In the genomic region with DNA sequence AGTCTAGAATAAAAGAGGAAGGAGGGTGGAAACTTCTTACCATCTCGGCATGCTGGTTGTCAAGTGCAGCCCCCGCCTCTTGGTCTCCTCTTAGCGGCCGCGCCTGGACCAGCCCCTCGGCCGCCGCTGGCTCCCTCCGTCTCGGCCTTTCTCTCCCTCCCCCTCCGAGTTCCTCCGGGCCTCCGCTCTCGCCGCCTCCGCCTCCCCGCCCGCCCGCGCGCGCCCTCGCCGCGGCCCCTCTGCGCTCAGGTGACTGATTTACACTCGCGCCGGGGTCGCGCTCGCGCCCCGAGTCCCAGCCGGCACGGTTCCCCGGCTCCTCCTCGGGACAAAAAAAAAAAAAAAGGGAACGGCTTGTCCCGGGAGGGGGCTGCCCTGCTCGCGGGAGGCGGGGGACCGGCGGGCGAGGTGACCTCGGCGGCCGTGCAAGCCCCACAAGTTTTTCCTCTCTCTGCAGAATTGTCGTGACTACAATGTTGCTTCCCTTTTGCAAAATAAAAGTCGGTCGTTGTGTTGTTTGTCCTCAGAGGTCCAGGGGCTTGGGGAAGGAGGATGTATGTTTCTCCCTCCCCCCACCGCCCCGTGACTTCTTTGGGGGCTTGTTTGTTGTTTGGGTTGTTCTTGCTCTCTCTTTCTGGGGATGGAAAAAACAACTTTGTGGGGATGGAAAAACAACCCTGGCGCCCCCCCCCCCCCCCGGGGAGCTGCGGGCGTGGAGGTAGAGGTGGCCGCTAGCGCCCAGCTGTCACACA, we compare ENCODE assay signal across 8 cellular contexts. TPM values are rescaled to one million over a fixed set of nuclear protein-coding genes. Genes with fewer than 3 reads are reported as not detected.
DNase-seq lines count a peak whose midpoint lies in the region; ATAC-seq and TF ChIP-seq lines count a peak whose summit lies in the region.

A gene with protein sequence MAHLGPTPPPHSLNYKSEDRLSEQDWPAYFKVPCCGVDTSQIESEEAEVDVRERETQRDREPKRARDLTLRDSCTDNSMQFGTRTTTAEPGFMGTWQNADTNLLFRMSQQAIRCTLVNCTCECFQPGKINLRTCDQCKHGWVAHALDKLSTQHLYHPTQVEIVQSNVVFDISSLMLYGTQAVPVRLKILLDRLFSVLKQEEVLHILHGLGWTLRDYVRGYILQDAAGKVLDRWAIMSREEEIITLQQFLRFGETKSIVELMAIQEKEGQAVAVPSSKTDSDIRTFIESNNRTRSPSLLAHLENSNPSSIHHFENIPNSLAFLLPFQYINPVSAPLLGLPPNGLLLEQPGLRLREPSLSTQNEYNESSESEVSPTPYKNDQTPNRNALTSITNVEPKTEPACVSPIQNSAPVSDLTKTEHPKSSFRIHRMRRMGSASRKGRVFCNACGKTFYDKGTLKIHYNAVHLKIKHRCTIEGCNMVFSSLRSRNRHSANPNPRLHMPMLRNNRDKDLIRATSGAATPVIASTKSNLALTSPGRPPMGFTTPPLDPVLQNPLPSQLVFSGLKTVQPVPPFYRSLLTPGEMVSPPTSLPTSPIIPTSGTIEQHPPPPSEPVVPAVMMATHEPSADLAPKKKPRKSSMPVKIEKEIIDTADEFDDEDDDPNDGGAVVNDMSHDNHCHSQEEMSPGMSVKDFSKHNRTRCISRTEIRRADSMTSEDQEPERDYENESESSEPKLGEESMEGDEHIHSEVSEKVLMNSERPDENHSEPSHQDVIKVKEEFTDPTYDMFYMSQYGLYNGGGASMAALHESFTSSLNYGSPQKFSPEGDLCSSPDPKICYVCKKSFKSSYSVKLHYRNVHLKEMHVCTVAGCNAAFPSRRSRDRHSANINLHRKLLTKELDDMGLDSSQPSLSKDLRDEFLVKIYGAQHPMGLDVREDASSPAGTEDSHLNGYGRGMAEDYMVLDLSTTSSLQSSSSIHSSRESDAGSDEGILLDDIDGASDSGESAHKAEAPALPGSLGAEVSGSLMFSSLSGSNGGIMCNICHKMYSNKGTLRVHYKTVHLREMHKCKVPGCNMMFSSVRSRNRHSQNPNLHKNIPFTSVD (minus strand): TSS at position 65 of the 752 bp plus-strand sequence. CDS start 22 bp downstream, at position 43.

- peaks cover 22% of the 10 kb centered on the region for H3K4me1 Mint-ChIP-seq in neural crest cell

- H3K36me3 ChIP-seq in WERI-Rb-1, result no peaks in the 10 kb centered on the region

- peak; percentile 51 for DNase-seq in AG10803 (ENCODE audit: low read depth)
- peak; percentile 68 for DNase-seq in HCEC 1CT
- DNase-seq in WERI-Rb-1, result peak; percentile 53
- DNase-seq in germinal center (ENCODE audit: low spot score), result peak; percentile 27
- DNase-seq in neural crest cell (ENCODE audit: low read depth, low spot score), result peak; percentile 67
- no peak for DNase-seq in cortex of kidney (lab: John Stamatoyannopoulos, UW)
- DNase-seq in LoVo (ENCODE audit: low spot score), result no peak

- H3K9me3 ChIP-seq in WERI-Rb-1 (ENCODE audit: severe bottlenecking), result no peaks in the 10 kb centered on the region

- peak within 1 kb of the TSS; percentile 77 for H3K4me3 ChIP-seq in AG10803 (ENCODE audit: low read length)
- H3K4me3 ChIP-seq in WERI-Rb-1 (ENCODE audit: low read depth, low read length), result peak within 1 kb of the TSS; percentile 65

- H3K27me3 ChIP-seq in WERI-Rb-1 (ENCODE audit: insufficient read depth, low read depth, severe bottlenecking), result peaks cover 9% of the 10 kb centered on the region

- peaks cover 61% of the 10 kb centered on the region for H3K27me3 Mint-ChIP-seq in neural crest cell (ENCODE audit: low read depth)

- no peak within 1 kb of the TSS for H3K27ac ChIP-seq in WERI-Rb-1

- peak within 1 kb of the TSS; percentile 95 for H3K4me3 Mint-ChIP-seq in neural crest cell

- H3K9me3 Mint-ChIP-seq in neural crest cell, result no peaks in the 10 kb centered on the region

- no peak within 1 kb of the TSS for H3K27ac Mint-ChIP-seq in neural crest cell (ENCODE audit: unreplicated experiment)

- H3K36me3 Mint-ChIP-seq in neural crest cell (ENCODE audit: low read depth), result no peaks in the 10 kb centered on the region

- no peak for ATAC-seq in GM21528 (IDR thresholded peaks at IDR 0.05; ENCODE audit: low FRiP score, unreplicated experiment)

- no peak for TF ChIP-seq CTCF in AG10803 (conservative IDR thresholded peaks at IDR 0.05; ENCODE audit: low read length)
- no peak for TF ChIP-seq CTCF in WERI-Rb-1 (IDR thresholded peaks at IDR 0.05; ENCODE audit: low read depth, low read length)
- TF ChIP-seq CTCF in neural crest cell (conservative IDR thresholded peaks at IDR 0.05), result peak; percentile 29

RNA-seq across cellular contexts. Expression of the gene that starts here (rescaled TPM):
- total RNA-seq in neural crest cell, result 4.5 and 5.4 TPM in 2 replicates

Comparison
In these comparisons a context has a peak if more than half of its experiments do, and no peak if none do; other contexts are left out.
1. DNase-seq: peak in AG10803 (single experiment), HCEC 1CT (single experiment), WERI-Rb-1 (single experiment), germinal center (single experiment) and neural crest cell (single experiment); none in cortex of kidney (single experiment) and LoVo (single experiment).